Comparison of ENCODE assay signal across 8 cellular contexts in genomic region chr4:781493-782216, GRCh38. TPM values are rescaled to one million over a fixed set of nuclear protein-coding genes. Genes with fewer than 3 reads are reported as not detected.
A peak's percentile ranks its signal among the peaks of the same experiment; 100 is the strongest.
DNase-seq lines count a peak whose midpoint lies in the region; ATAC-seq and TF ChIP-seq lines count a peak whose summit lies in the region.

No MANE protein-coding gene starts in this region.

- peak overlapping the region; percentile 94 for H3K27ac Mint-ChIP-seq in progenitor cell of endocrine pancreas

- DNase-seq in NCI-H187 (lab: John Stamatoyannopoulos, UW) (peak; percentile 99), T-helper 2 cell (peak; percentile 98 to 100 (median 99)), anterior cingulate cortex (lab: John Stamatoyannopoulos, UW) (peak; percentile 92 to 100 (median 99)), left ventricle myocardium superior (peak; percentile 99), progenitor cell of endocrine pancreas (ENCODE audit: low spot score, unreplicated experiment) (peak; percentile 99), ureter (ENCODE audit: low spot score) (peak; percentile 99)

- no peaks in the 10 kb centered on the region for H3K9me3 Mint-ChIP-seq in progenitor cell of endocrine pancreas (ENCODE audit: low read depth)

- H3K27me3 Mint-ChIP-seq in progenitor cell of endocrine pancreas: peaks cover 13% of the 10 kb centered on the region

- peaks cover 32% of the 10 kb centered on the region for H3K4me1 Mint-ChIP-seq in progenitor cell of endocrine pancreas (ENCODE audit: low read depth)

- peak overlapping the region; percentile 83 for H3K4me3 Mint-ChIP-seq in progenitor cell of endocrine pancreas (ENCODE audit: low read depth)

- TF ChIP-seq CTCF in progenitor cell of endocrine pancreas (IDR thresholded peaks at IDR 0.05; ENCODE audit: unreplicated experiment): no peak

- intact Hi-C loops in left ventricle myocardium superior (cut with micrococcal nuclease): no loop called here

- H3K36me3 Mint-ChIP-seq in progenitor cell of endocrine pancreas (ENCODE audit: insufficient read depth): peaks cover 19% of the 10 kb centered on the region

- ATAC-seq in GM18502 (IDR thresholded peaks at IDR 0.05; ENCODE audit: poor library complexity, unreplicated experiment) (peak; percentile 95), HG02943 (IDR thresholded peaks at IDR 0.05; ENCODE audit: low read depth, unreplicated experiment) (peak; percentile 93), left ventricle myocardium superior (peak; percentile 97)

RNA-seq across cellular contexts. Expression of gene CPLX1, which starts 44.3 kb away (rescaled TPM):
- total RNA-seq in left ventricle myocardium superior: 4.4 TPM
- total RNA-seq in progenitor cell of endocrine pancreas: 1.4 and 2.0 TPM in 2 replicates
- total RNA-seq in ureter: 6.7 TPM

Comparison
In these comparisons a context has a peak if more than half of its experiments do, and no peak if none do; other contexts are left out.
1. Peak in every context shown above with its lines: DNase-seq and ATAC-seq.